ENCODE assay signal across 8 cellular contexts in genomic region chr5:139787568-139788293, GRCh38.
DNase-seq lines count a peak whose midpoint lies in the region; ATAC-seq lines count a peak whose summit lies in the region.

No MANE protein-coding gene starts in this region.

- ATAC-seq in GM18502 (IDR thresholded peaks at IDR 0.05; ENCODE audit: poor library complexity, unreplicated experiment) (peak; percentile 91), HG03097 (IDR thresholded peaks at IDR 0.05; ENCODE audit: low FRiP score, unreplicated experiment) (peak; percentile 72)

- DNase-seq in 8988T (peak; percentile 96), NCI-H226 (peak; percentile 70), left kidney (ENCODE audit: low read depth, low spot score) (peak; percentile 93)
- peak; percentile 91 for DNase-seq in activated CD4-positive, alpha-beta T cell treated with anti-CD3 and anti-CD28 coated beads for 48 hours
- DNase-seq in stimulated activated CD4-positive, alpha-beta T cell treated with anti-CD3 and anti-CD28 coated beads, Interleukin-1b, Interleukin-23, amount 100 ng/mL, for 48 hours = peak; percentile 82

- H3K27ac ChIP-seq in cingulate gyrus (ENCODE audit: low read depth, low read length) = peak overlapping the region; percentile 98

Comparison
In these comparisons a context has a peak if more than half of its experiments do, and no peak if none do; other contexts are left out.
1. Peak in every context shown above with its lines: DNase-seq, ATAC-seq and H3K27ac ChIP-seq.